30 cellular contexts compared by ENCODE assay signal in the genomic region with DNA sequence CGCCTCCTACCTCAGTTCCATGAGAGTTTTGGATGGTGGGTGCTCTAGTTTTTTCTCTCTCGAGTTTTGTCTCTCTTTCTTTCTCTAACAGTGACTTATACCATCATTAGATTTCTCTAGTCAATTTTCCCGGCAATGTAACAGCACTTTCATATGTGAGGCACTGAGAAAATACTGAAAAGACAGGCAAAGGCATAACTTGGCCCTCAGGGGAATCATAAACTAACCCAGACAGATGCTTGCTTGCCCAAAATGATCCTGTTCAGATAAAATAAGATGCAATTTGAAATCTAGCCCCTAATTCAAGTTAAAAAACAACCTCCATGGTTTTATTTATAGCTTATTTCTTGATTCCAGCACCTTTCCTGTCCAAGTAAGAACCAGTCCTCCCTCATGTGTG.
"Had no signal": no experiment of that assay in that cellular context is flagged by ENCODE, and none has a peak within 500 bp of the region (broad histone marks: within the 10 kb centered on the region; RNA-seq: fewer than 3 reads in every experiment).

No MANE protein-coding gene starts in this region.

- H3K36me3 ChIP-seq: breast epithelium, esophagus muscularis mucosa, stomach, thyroid gland, upper lobe of left lung had no signal

- H3K4me3 ChIP-seq: breast epithelium, esophagus muscularis mucosa, psoas muscle, stomach, thyroid gland, upper lobe of left lung had no signal

- H3K27me3 ChIP-seq: breast epithelium, esophagus muscularis mucosa, stomach, thyroid gland, upper lobe of left lung had no signal

- H3K36me3 Mint-ChIP-seq: activated naive CD4-positive, alpha-beta T cell treated with anti-CD3 and anti-CD28 coated beads, Interleukin-2, amount 50 U/mL, for 24 hours; mesothelial cell of epicardium; naive thymus-derived CD4-positive, alpha-beta T cell; stimulated activated naive B cell treated with anti-CD40 and anti-IgM and Interleukin-4, amounts not matched to agents 10 μg/mL and 1 μg/mL and 100 μg/mL, for 72 hours had no signal

- H3K27me3 Mint-ChIP-seq: stimulated activated naive B cell treated with anti-CD40 and anti-IgM and Interleukin-4, amounts not matched to agents 10 μg/mL and 1 μg/mL and 100 μg/mL, for 72 hours had no signal

- DNase-seq: activated CD4-positive, alpha-beta T cell treated with anti-CD3 and anti-CD28 coated beads for 4 hours; activated CD4-positive, alpha-beta T cell treated with anti-CD3 and anti-CD28 coated beads, Interleukin-2, amount 50 U/mL, for 48 hours; activated gamma-delta T cell treated with Interleukin-2 at 50 U/mL for 16 hours; activated naive CD8-positive, alpha-beta T cell treated with anti-CD3 and anti-CD28 coated beads, Interleukin-2, amount 50 U/mL, for 24 hours; activated T-cell treated with anti-CD3 and anti-CD28 coated beads, Interleukin-2, amount 50 U/mL, for 4 hours; amygdala; central memory CD4-positive, alpha-beta T cell; endodermal cell; head of caudate nucleus; hypothalamus; immature natural killer cell; naive thymus-derived CD4-positive, alpha-beta T cell; nucleus accumbens; psoas muscle; stimulated activated CD4-positive, alpha-beta T cell treated with anti-CD3 and anti-CD28 coated beads, Interleukin-15, amount 100 ng/mL, for 24 hours; stimulated activated CD4-positive, alpha-beta T cell treated with anti-CD3 and anti-CD28 coated beads, Interleukin-2, amount 100 ng/mL, for 24 hours; stimulated activated naive B cell treated with anti-CD40 and anti-IgM and Interleukin-4, amounts not matched to agents 10 μg/mL and 1 μg/mL and 100 μg/mL, for 72 hours; stomach; T-helper 9 cell; thyroid gland; upper lobe of left lung had no signal

- ATAC-seq: activated naive CD8-positive, alpha-beta T cell treated with anti-CD3 and anti-CD28 coated beads, Interleukin-2, amount 50 U/mL, for 24 hours; activated T-cell treated with anti-CD3 and anti-CD28 coated beads, Interleukin-2, amount 50 U/mL, for 4 hours; activated T-helper 17 cell treated with anti-CD3 and anti-CD28 coated beads, Interleukin-2, amount 50 U/mL, for 72 hours; naive thymus-derived CD4-positive, alpha-beta T cell; psoas muscle; stimulated activated naive B cell treated with anti-CD40 and anti-IgM and Interleukin-4, amounts not matched to agents 10 μg/mL and 1 μg/mL and 100 μg/mL, for 72 hours had no signal

- H3K4me1 ChIP-seq: breast epithelium, esophagus muscularis mucosa, parathyroid adenoma, psoas muscle, stomach, thyroid gland, upper lobe of left lung had no signal

- H3K9me3 Mint-ChIP-seq: activated naive CD4-positive, alpha-beta T cell treated with anti-CD3 and anti-CD28 coated beads, Interleukin-2, amount 50 U/mL, for 24 hours; activated naive CD8-positive, alpha-beta T cell treated with anti-CD3 and anti-CD28 coated beads, Interleukin-2, amount 50 U/mL, for 24 hours; activated T-cell treated with anti-CD3 and anti-CD28 coated beads, Interleukin-2, amount 50 U/mL, for 4 hours; activated T-helper 17 cell treated with anti-CD3 and anti-CD28 coated beads, Interleukin-2, amount 50 U/mL, for 72 hours had no signal

- H3K9me3 ChIP-seq: breast epithelium, esophagus muscularis mucosa, psoas muscle, stomach, thyroid gland had no signal

- H3K4me1 Mint-ChIP-seq: activated naive CD4-positive, alpha-beta T cell treated with anti-CD3 and anti-CD28 coated beads, Interleukin-2, amount 50 U/mL, for 24 hours; activated naive CD8-positive, alpha-beta T cell treated with anti-CD3 and anti-CD28 coated beads, Interleukin-2, amount 50 U/mL, for 24 hours; activated T-helper 17 cell treated with anti-CD3 and anti-CD28 coated beads, Interleukin-2, amount 50 U/mL, for 72 hours; endodermal cell; immature natural killer cell; naive thymus-derived CD4-positive, alpha-beta T cell; neural crest cell had no signal

- H3K27ac Mint-ChIP-seq: activated naive CD4-positive, alpha-beta T cell treated with anti-CD3 and anti-CD28 coated beads, Interleukin-2, amount 50 U/mL, for 24 hours; activated naive CD8-positive, alpha-beta T cell treated with anti-CD3 and anti-CD28 coated beads, Interleukin-2, amount 50 U/mL, for 24 hours; activated T-helper 17 cell treated with anti-CD3 and anti-CD28 coated beads, Interleukin-2, amount 50 U/mL, for 72 hours; endodermal cell; immature natural killer cell; mesothelial cell of epicardium; naive thymus-derived CD4-positive, alpha-beta T cell; stimulated activated naive B cell treated with anti-CD40 and anti-IgM and Interleukin-4, amounts not matched to agents 10 μg/mL and 1 μg/mL and 100 μg/mL, for 72 hours; T-helper 1 cell treated with Interleukin-12 subunit alpha and Interleukin-12 subunit beta and Interleukin-4 antibody, amounts not matched to agents 30 μg/mL and 1 μg/mL, for 36 hours had no signal

- H3K27ac ChIP-seq: breast epithelium, esophagus muscularis mucosa, parathyroid adenoma, psoas muscle, stomach, thyroid gland, upper lobe of left lung, VCaP had no signal

- H3K4me3 Mint-ChIP-seq: activated naive CD4-positive, alpha-beta T cell treated with anti-CD3 and anti-CD28 coated beads, Interleukin-2, amount 50 U/mL, for 24 hours; activated naive CD8-positive, alpha-beta T cell treated with anti-CD3 and anti-CD28 coated beads, Interleukin-2, amount 50 U/mL, for 24 hours; activated T-cell treated with anti-CD3 and anti-CD28 coated beads, Interleukin-2, amount 50 U/mL, for 4 hours; activated T-helper 17 cell treated with anti-CD3 and anti-CD28 coated beads, Interleukin-2, amount 50 U/mL, for 72 hours; endodermal cell; immature natural killer cell; mesothelial cell of epicardium; naive thymus-derived CD4-positive, alpha-beta T cell; neural crest cell; stimulated activated naive B cell treated with anti-CD40 and anti-IgM and Interleukin-4, amounts not matched to agents 10 μg/mL and 1 μg/mL and 100 μg/mL, for 72 hours; T-helper 1 cell treated with Interleukin-12 subunit alpha and Interleukin-12 subunit beta and Interleukin-4 antibody, amounts not matched to agents 30 μg/mL and 1 μg/mL, for 36 hours had no signal
